Comparison of ENCODE assay signal across 22 cellular contexts in the genomic region with DNA sequence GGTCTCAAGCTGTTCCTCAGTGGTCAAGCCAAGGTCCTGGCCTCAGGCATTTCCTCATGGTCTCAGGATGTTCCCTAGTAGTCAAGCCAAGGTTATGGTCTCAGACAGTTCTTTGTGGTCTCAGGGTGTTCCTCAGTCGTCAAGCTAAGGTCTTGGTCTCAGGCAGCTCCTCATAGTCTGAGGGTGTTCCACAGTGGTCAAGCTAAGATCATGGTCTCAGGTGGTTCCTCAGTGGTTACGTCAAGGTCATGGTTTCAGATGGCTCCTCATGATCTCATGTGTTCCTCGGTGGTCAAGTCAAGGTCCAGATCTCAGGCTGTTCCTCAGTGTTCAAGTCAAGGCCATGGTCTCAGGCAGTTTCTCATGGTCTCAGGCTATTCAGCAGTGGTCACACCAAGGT.
"Had no signal": no experiment of that assay in that cellular context is flagged by ENCODE, and none has a peak within 500 bp of the region (broad histone marks: within the 10 kb centered on the region; RNA-seq: fewer than 3 reads in every experiment).

No MANE protein-coding gene starts in this region.

- H3K9me3 ChIP-seq: SK-N-SH had no signal

- H3K27ac ChIP-seq: RWPE1 had no signal

- H3K4me2 ChIP-seq: SK-N-SH had no signal

- H3K9ac ChIP-seq: SK-N-SH had no signal

- DNase-seq: KBM-7; NCI-H1092; NCI-H1105 treated with DMSO at 0.1 percent for 48 hours; NCI-H1417 treated with DMSO at 0.1 percent for 48 hours; NCI-H146; NCI-H1694 treated with DMSO at 0.1 percent for 48 hours; NCI-H1930; NCI-H2081; NCI-H2107; NCI-H2227 treated with DMSO at 0.1 percent for 48 hours; NCI-H446; NCI-H510A; NCI-H524 treated with DMSO at 0.1 percent for 48 hours; NCI-H69; NCI-H774; NK-92 treated with Interleukin-12 subunit alpha and Interleukin-12 subunit beta, amount 100 ng/mL, for 24 hours; PC-3; SHP77; SK-N-SH; SW 1271 had no signal

- ATAC-seq: Panc1, PC-3 had no signal
